1 cellular context compared by ENCODE assay signal in genomic region chr2:42101641-42102605, GRCh38.
TF ChIP-seq lines count a peak whose summit lies in the region.

No MANE protein-coding gene starts in this region.

TF ChIP-seq in K562, 482 proteins besides CTCF, POLR2A, EP300 and RAD21 (continued from another document):
- peak; percentile 72; the same call in 1 of the 2 replicates for TF ChIP-seq ZBTB33 (CRISPR knock-in tag; IDR thresholded peaks at IDR 0.05)
- TF ChIP-seq JUND (IDR thresholded peaks at IDR 0.05; ENCODE audit: borderline replicate concordance, low read depth, low read length): peak; percentile 22; the same call in 1 of the 2 replicates
- no peak for TF ChIP-seq JUND (tag; IDR thresholded peaks at IDR 0.05; ENCODE audit: borderline replicate concordance, low read depth, low read length)
- TF ChIP-seq ESRRA (IDR thresholded peaks at IDR 0.05; ENCODE audit: borderline replicate concordance, low read depth): no peak
- no peak for TF ChIP-seq HMBOX1 (IDR thresholded peaks at IDR 0.05)
- TF ChIP-seq E2F8 (IDR thresholded peaks at IDR 0.05; ENCODE audit: low read depth, partially characterized antibody): no peak
- no peak for TF ChIP-seq RBM17 (IDR thresholded peaks at IDR 0.05; ENCODE audit: borderline replicate concordance, low read depth, low read length)
- no peak for TF ChIP-seq LARP7 (IDR thresholded peaks at IDR 0.05)
- no peak for TF ChIP-seq SAFB (IDR thresholded peaks at IDR 0.05; ENCODE audit: borderline replicate concordance, low read depth, low read length)
